Comparison of ENCODE assay signal across 1 cellular context in genomic region chr19:3185482-3186376, GRCh38.
A peak's percentile ranks its signal among the peaks of the same experiment; 100 is the strongest.
TF ChIP-seq lines count a peak whose summit lies in the region.

NCLN (plus strand) TSS chr19:3185930; CDS start chr19:3186031, 101 bp downstream.

TF ChIP-seq in HepG2, 621 proteins besides CTCF, POLR2A, EP300 and RAD21 (continued from another document and continues in another):
- no peak for TF ChIP-seq BCLAF1 (IDR thresholded peaks at IDR 0.05)
- no peak for TF ChIP-seq PHB2 (IDR thresholded peaks at IDR 0.05; ENCODE audit: partially characterized antibody)
- no peak for TF ChIP-seq PBX2 (CRISPR knock-in tag; IDR thresholded peaks at IDR 0.05)
- no peak for TF ChIP-seq RARA (CRISPR knock-in tag; IDR thresholded peaks at IDR 0.05)
- TF ChIP-seq ZNF629 (CRISPR knock-in tag; conservative IDR thresholded peaks at IDR 0.05): no peak; the same call in 1 of the 2 replicates
- TF ChIP-seq ZNF337 (CRISPR knock-in tag; IDR thresholded peaks at IDR 0.05; ENCODE audit: borderline replicate concordance, low read depth): no peak
- TF ChIP-seq EZH2 (conservative IDR thresholded peaks at IDR 0.05; ENCODE audit: low read depth, low read length): no peak
- TF ChIP-seq HHEX (CRISPR knock-in tag; IDR thresholded peaks at IDR 0.05): no peak
- no peak for TF ChIP-seq ZFP36L2 (CRISPR knock-in tag; IDR thresholded peaks at IDR 0.05)
- TF ChIP-seq ZGPAT (CRISPR knock-in tag; IDR thresholded peaks at IDR 0.05): peak; percentile 34; the same call in 1 of the 2 replicates
- no peak for TF ChIP-seq ZNF816 (CRISPR knock-in tag; IDR thresholded peaks at IDR 0.05; ENCODE audit: borderline replicate concordance)
- no peak for TF ChIP-seq SCMH1 (CRISPR knock-in tag; IDR thresholded peaks at IDR 0.05; ENCODE audit: borderline replicate concordance)
- TF ChIP-seq JARID2 (CRISPR knock-in tag; IDR thresholded peaks at IDR 0.05; ENCODE audit: insufficient replicate concordance): no peak
- 0 out of 2 replicates have a peak, but pooled peaks have one; percentile 40 for TF ChIP-seq SNAPC4 (CRISPR knock-in tag; IDR thresholded peaks at IDR 0.05)
- TF ChIP-seq ZNF367 (CRISPR knock-in tag; IDR thresholded peaks at IDR 0.05; ENCODE audit: borderline replicate concordance): no peak; the same call in 1 of the 2 replicates
- TF ChIP-seq ZFX (CRISPR knock-in tag; IDR thresholded peaks at IDR 0.05; ENCODE audit: low read depth): peak; percentile 59; the same call in 1 of the 2 replicates
- TF ChIP-seq ZNF446 (CRISPR knock-in tag; IDR thresholded peaks at IDR 0.05): no peak
- no peak for TF ChIP-seq IKZF1 (IDR thresholded peaks at IDR 0.05)
- TF ChIP-seq ZNF784 (CRISPR knock-in tag; IDR thresholded peaks at IDR 0.05; ENCODE audit: borderline replicate concordance): no peak; the same call in 1 of the 2 replicates
- peak; percentile 28; the same call in 1 of the 2 replicates for TF ChIP-seq TBX3 (IDR thresholded peaks at IDR 0.05; ENCODE audit: borderline replicate concordance)
- TF ChIP-seq MXD3 (CRISPR knock-in tag; IDR thresholded peaks at IDR 0.05): no peak
- no peak for TF ChIP-seq ZNF431 (CRISPR knock-in tag; IDR thresholded peaks at IDR 0.05; ENCODE audit: borderline replicate concordance, low read depth)
- TF ChIP-seq ZBTB26 (CRISPR knock-in tag; IDR thresholded peaks at IDR 0.05; ENCODE audit: borderline replicate concordance): no peak
- peak; percentile 57; the same call in 1 of the 2 replicates for TF ChIP-seq ZNF276 (CRISPR knock-in tag; IDR thresholded peaks at IDR 0.05; ENCODE audit: low read depth)
- no peak for TF ChIP-seq RORA (CRISPR knock-in tag; IDR thresholded peaks at IDR 0.05)
- no peak for TF ChIP-seq SRSF4 (IDR thresholded peaks at IDR 0.05; ENCODE audit: low read depth, low read length, poor library complexity, severe bottlenecking)
- TF ChIP-seq PATZ1 (CRISPR knock-in tag; IDR thresholded peaks at IDR 0.05): peak; percentile 15; the same call in 1 of the 2 replicates
- TF ChIP-seq ISX (CRISPR knock-in tag; conservative IDR thresholded peaks at IDR 0.05): no peak
- no peak for TF ChIP-seq ZNF317 (CRISPR knock-in tag; IDR thresholded peaks at IDR 0.05)
- TF ChIP-seq GMEB2 (CRISPR knock-in tag; IDR thresholded peaks at IDR 0.05; ENCODE audit: low read depth): no peak
- no peak for TF ChIP-seq U2AF2 (IDR thresholded peaks at IDR 0.05; ENCODE audit: low read depth, low read length)
- no peak for TF ChIP-seq ZNF556 (CRISPR knock-in tag; IDR thresholded peaks at IDR 0.05; ENCODE audit: borderline replicate concordance)
- no peak for TF ChIP-seq ZNF614 (CRISPR knock-in tag; IDR thresholded peaks at IDR 0.05; ENCODE audit: borderline replicate concordance)
- no peak for TF ChIP-seq WIZ (CRISPR knock-in tag; IDR thresholded peaks at IDR 0.05)
- TF ChIP-seq ZNF335 (CRISPR knock-in tag; IDR thresholded peaks at IDR 0.05): peak; percentile 99
- TF ChIP-seq ZNF274 (CRISPR knock-in tag; IDR thresholded peaks at IDR 0.05): no peak
- TF ChIP-seq NR2F1 (CRISPR knock-in tag; IDR thresholded peaks at IDR 0.05): peak in 1 of 2 experiments; percentile 89; a peak in 3 of 4 replicates
- TF ChIP-seq ZNF710 (CRISPR knock-in tag; IDR thresholded peaks at IDR 0.05; ENCODE audit: borderline replicate concordance): no peak
